Comparison of ENCODE assay signal across 10 cellular contexts in genomic region chr6:125918230-125918629, GRCh38. TPM values are rescaled to one million over a fixed set of nuclear protein-coding genes. Genes with fewer than 3 reads are reported as not detected.
DNase-seq lines count a peak whose midpoint lies in the region; ATAC-seq and TF ChIP-seq lines count a peak whose summit lies in the region.
"Had no signal": no experiment of that assay in that cellular context is flagged by ENCODE, and none has a peak within 500 bp of the region (broad histone marks: within the 10 kb centered on the region; RNA-seq: fewer than 3 reads in every experiment).

No MANE protein-coding gene starts in this region.

- H3K9ac ChIP-seq in OCI-LY3 (ENCODE audit: low read length): no peak overlapping the region; the same call in 1 of the 2 replicates
- no peak overlapping the region for H3K9ac ChIP-seq in neuronal stem cell (ENCODE audit: low read depth, low read length, poor library complexity)

- no peaks in the 10 kb centered on the region for H3K27me3 ChIP-seq in CD4-positive, CD25-positive, alpha-beta regulatory T cell (ENCODE audit: control insufficient read depth, insufficient read depth, low read length)
- H3K27me3 ChIP-seq in OCI-LY3 (ENCODE audit: low read depth, low read length) (no peaks in the 10 kb centered on the region), osteoblast (ENCODE audit: insufficient read depth, low read length) (no peaks in the 10 kb centered on the region), neuronal stem cell (ENCODE audit: control insufficient read depth in 3 of 3, insufficient read depth in 3 of 3, low read depth in 1 of 3, low read length in 3 of 3) (no peaks in the 10 kb centered on the region), H7 (ENCODE audit: control insufficient read depth, insufficient read depth, low read length) (no peaks in the 10 kb centered on the region)

- H3K23ac ChIP-seq in neuronal stem cell (ENCODE audit: low read depth, low read length, poor library complexity): no peak overlapping the region

- no peak overlapping the region for H3K4me3 Mint-ChIP-seq in CD4-positive, CD25-positive, alpha-beta regulatory T cell

- peaks cover 43% of the 10 kb centered on the region for H3K36me3 ChIP-seq in CD4-positive, CD25-positive, alpha-beta regulatory T cell (ENCODE audit: control insufficient read depth, insufficient read depth, low read length)
- H3K36me3 ChIP-seq in OCI-LY3 (replicated peaks; ENCODE audit: low read depth, low read length) (peaks cover 9% of the 10 kb centered on the region), osteoblast (ENCODE audit: insufficient read depth, low read length) (peaks cover 33% of the 10 kb centered on the region), neuronal stem cell (replicated peaks in 1 of 2; ENCODE audit: control insufficient read depth in 2 of 2, insufficient read depth in 2 of 2, low read length in 2 of 2) (peaks cover 0 to 2% of the 10 kb centered on the region in 2 donors), H7 (replicated peaks; ENCODE audit: control insufficient read depth, insufficient read depth, low read length) (no peaks in the 10 kb centered on the region; the same call in none of the 2 replicates)

- no peak overlapping the region for H2AK5ac ChIP-seq in neuronal stem cell (ENCODE audit: low read depth, low read length)

- H3K27ac Mint-ChIP-seq in CD4-positive, CD25-positive, alpha-beta regulatory T cell: peak overlapping the region; percentile 15 to 88 (median 84)

- no peak overlapping the region for H2BK15ac ChIP-seq in neuronal stem cell (ENCODE audit: low read length)

- H4K20me1 ChIP-seq in OCI-LY3 (ENCODE audit: insufficient read depth, low read length) (no peaks in the 10 kb centered on the region), osteoblast (ENCODE audit: insufficient read depth, low read length) (no peaks in the 10 kb centered on the region)

- H3K27me3 Mint-ChIP-seq in CD4-positive, CD25-positive, alpha-beta regulatory T cell: no peaks in the 10 kb centered on the region

- peak overlapping the region; percentile 62 for H3K27ac ChIP-seq in CD4-positive, CD25-positive, alpha-beta regulatory T cell (ENCODE audit: insufficient read depth, low read length, poor library complexity, severe bottlenecking)
- peak overlapping the region; percentile 76; the same call in 1 of the 2 replicates for H3K27ac ChIP-seq in OCI-LY3 (ENCODE audit: low read length)
- H3K27ac ChIP-seq in epithelial cell of prostate: peak overlapping the region; percentile 69
- peak overlapping the region; percentile 82 for H3K27ac ChIP-seq in osteoblast (ENCODE audit: low read depth, low read length)
- H3K27ac ChIP-seq in neuronal stem cell (replicated peaks; ENCODE audit: low read length): no peak overlapping the region

- H3K4me2 ChIP-seq in OCI-LY3 (ENCODE audit: low read length) (no peak overlapping the region), osteoblast (ENCODE audit: insufficient read depth, low read length) (peak overlapping the region; percentile 93), neuronal stem cell (ENCODE audit: insufficient read depth, low read length, poor library complexity, severe bottlenecking) (no peak overlapping the region)

- no peak for ATAC-seq in CD4-positive, CD25-positive, alpha-beta regulatory T cell (ENCODE audit: low read depth in 2 of 2)

- no CpG with 5 or more reads among the region's 4 CpGs for WGBS in neuronal stem cell (ENCODE audit: extremely low coverage in 2 of 2, insufficient read length in 2 of 2, insufficient replicate concordance in 1 of 2), 2 donors

- H3K4ac ChIP-seq in neuronal stem cell (ENCODE audit: low read length): no peak overlapping the region

- no peak overlapping the region for H2BK5ac ChIP-seq in neuronal stem cell (ENCODE audit: low read length)

- no peak overlapping the region for H2BK12ac ChIP-seq in neuronal stem cell (ENCODE audit: low read length)

- no peaks in the 10 kb centered on the region for H3K9me3 ChIP-seq in CD4-positive, CD25-positive, alpha-beta regulatory T cell (ENCODE audit: control insufficient read depth in 2 of 2, low read length in 2 of 2)
- H3K9me3 ChIP-seq in OCI-LY3 (ENCODE audit: insufficient read depth, low read length) (no peaks in the 10 kb centered on the region), osteoblast (ENCODE audit: low read depth, low read length) (no peaks in the 10 kb centered on the region), neuronal stem cell (replicated peaks in 1 of 2; ENCODE audit: control insufficient read depth in 2 of 2, insufficient read depth in 1 of 2, low read depth in 1 of 2, low read length in 2 of 2) (no peaks in the 10 kb centered on the region)

- H3K79me2 ChIP-seq in OCI-LY3 (ENCODE audit: low read length) (peaks cover 7% of the 10 kb centered on the region; the same call in 1 of the 2 replicates), osteoblast (ENCODE audit: insufficient read depth, low read length) (no peaks in the 10 kb centered on the region)

- no peak overlapping the region for H4K8ac ChIP-seq in neuronal stem cell (ENCODE audit: low read depth, low read length)

- no peak overlapping the region for H2BK120ac ChIP-seq in neuronal stem cell (ENCODE audit: low read depth, low read length)

- no peak for TF ChIP-seq CTCF in OCI-LY3 (IDR thresholded peaks at IDR 0.05; ENCODE audit: low read depth, low read length)
- TF ChIP-seq CTCF in osteoblast (IDR thresholded peaks at IDR 0.05; ENCODE audit: extremely low read depth, low read depth, low read length): no peak

- no peak overlapping the region for H4K91ac ChIP-seq in neuronal stem cell (ENCODE audit: low read depth, low read length, poor library complexity)

- H2AFZ ChIP-seq in OCI-LY3 (ENCODE audit: low read depth, low read length) (no peak overlapping the region), osteoblast (ENCODE audit: low read length) (no peak overlapping the region), neuronal stem cell (ENCODE audit: low read length) (no peak overlapping the region)

- peaks cover 15 to 29% (median 21%) of the 10 kb centered on the region in 4 donors for H3K4me1 Mint-ChIP-seq in CD4-positive, CD25-positive, alpha-beta regulatory T cell

- H3K9me3 Mint-ChIP-seq in CD4-positive, CD25-positive, alpha-beta regulatory T cell: no peaks in the 10 kb centered on the region

- peaks cover 39% of the 10 kb centered on the region for H3K36me3 Mint-ChIP-seq in CD4-positive, CD25-positive, alpha-beta regulatory T cell

- no peak overlapping the region for H3K18ac ChIP-seq in neuronal stem cell (ENCODE audit: low read length)

- no peaks in the 10 kb centered on the region for H3K79me1 ChIP-seq in neuronal stem cell (ENCODE audit: low read depth, low read length)

- H3K14ac ChIP-seq in neuronal stem cell (ENCODE audit: low read length): no peak overlapping the region

- DNase-seq in CD4-positive, CD25-positive, alpha-beta regulatory T cell: no peak
- DNase-seq in epithelial cell of prostate (ENCODE audit: low read depth, low spot score): no peak
- no peak for DNase-seq in osteoblast (ENCODE audit: insufficient read length, low spot score, missing footprints)
- no peak for DNase-seq in cerebellum (ENCODE audit: low spot score)
- DNase-seq in neuronal stem cell (ENCODE audit: low spot score): no peak
- no peak for DNase-seq in activated CD8-positive, alpha-beta memory T cell treated with anti-CD3 and anti-CD28 coated beads for 24 hours
- DNase-seq in H7: no peak
- DNase-seq: posterior cingulate gyrus, RPMI8226 had no signal

- H3K4me3 ChIP-seq in CD4-positive, CD25-positive, alpha-beta regulatory T cell (ENCODE audit: low read depth, low read length): peak overlapping the region; percentile 60
- H3K4me3 ChIP-seq in OCI-LY3 (ENCODE audit: low read length) (no peak overlapping the region), osteoblast (ENCODE audit: insufficient read depth, low read length) (no peak overlapping the region), neuronal stem cell (ENCODE audit: low read length in 2 of 2) (no peak overlapping the region), H7 (ENCODE audit: insufficient read depth, low read depth, low read length) (no peak overlapping the region)

- peaks cover 15% of the 10 kb centered on the region for H3K4me1 ChIP-seq in CD4-positive, CD25-positive, alpha-beta regulatory T cell (ENCODE audit: control insufficient read depth, insufficient read depth, low read length, poor library complexity, severe bottlenecking)
- H3K4me1 ChIP-seq in OCI-LY3 (ENCODE audit: low read length) (peaks cover 24% of the 10 kb centered on the region), osteoblast (ENCODE audit: insufficient read depth, low read length) (peaks cover 27% of the 10 kb centered on the region), neuronal stem cell (ENCODE audit: control insufficient read depth in 2 of 2, insufficient read depth in 1 of 2, low read depth in 1 of 2, low read length in 2 of 2) (peaks cover 2 to 12% of the 10 kb centered on the region in 2 donors)

RNA-seq across cellular contexts. Expression of gene HINT3, which starts 38.3 kb away (rescaled TPM):
- total RNA-seq in CD4-positive, CD25-positive, alpha-beta regulatory T cell: 11.6 TPM
- 10 to 100 TPM in 2 of 4 donors, 1 to 10 TPM in 2; 8.3 to 13.9 (median 9.8) TPM for polyA plus RNA-seq in CD4-positive, CD25-positive, alpha-beta regulatory T cell
- total RNA-seq in osteoblast (30.4 and 32.4 TPM in 2 replicates), cerebellum (44.2 TPM)
- polyA plus RNA-seq in neuronal stem cell (2013, experiment 1 of 2): 13.5 TPM
- polyA plus RNA-seq in neuronal stem cell (2013, experiment 2 of 2): 13.0 TPM
- 13.8 and 17.7 TPM in 2 replicates for total RNA-seq in H7 (2014; rRNA removed; shearing (Covaris generic))
